Comparison of ENCODE assay signal across 31 cellular contexts in genomic region chr4:54098375-54098774, GRCh38. TPM values are rescaled to one million over a fixed set of nuclear protein-coding genes. Genes with fewer than 3 reads are reported as not detected.
DNase-seq lines count a peak whose midpoint lies in the region; ATAC-seq and TF ChIP-seq lines count a peak whose summit lies in the region.
"Had no signal": no experiment of that assay in that cellular context is flagged by ENCODE, and none has a peak within 500 bp of the region (broad histone marks: within the 10 kb centered on the region; RNA-seq: fewer than 3 reads in every experiment).

No MANE protein-coding gene starts in this region.

- peaks cover 88% of the 10 kb centered on the region for H3K27me3 Mint-ChIP-seq in activated T-cell treated with anti-CD3 and anti-CD28 coated beads, Interleukin-2, amount 50 U/mL, for 72 hours (ENCODE audit: low read depth)
- H3K27me3 Mint-ChIP-seq in activated T-helper 17 cell treated with anti-CD3 and anti-CD28 coated beads, Interleukin-2, amount 50 U/mL, for 72 hours = peaks cover 81% of the 10 kb centered on the region

- POLR2A ChIA-PET in HEK293 (lab: Yijun Ruan, JAX) = no interaction called here

- H3K9me3 ChIP-seq in HEK293 (ENCODE audit: control insufficient read depth, insufficient read depth, low read depth, low read length) = no peaks in the 10 kb centered on the region
- H3K9me3 ChIP-seq: esophagus squamous epithelium, gastrocnemius medialis, pancreas, right lobe of liver, testis had no signal

- ATAC-seq in activated T-cell treated with anti-CD3 and anti-CD28 coated beads, Interleukin-2, amount 50 U/mL, for 72 hours (replicated peaks in 1 of 2) = no peak
- no peak for ATAC-seq in activated T-helper 17 cell treated with anti-CD3 and anti-CD28 coated beads, Interleukin-2, amount 50 U/mL, for 72 hours (replicated peaks)
- ATAC-seq: gastrocnemius medialis; left lobe of liver; naive thymus-derived CD8-positive, alpha-beta T cell; pancreas; right lobe of liver; Right ventricle myocardium inferior had no signal

- DNase-seq in activated T-cell treated with anti-CD3 and anti-CD28 coated beads, Interleukin-2, amount 50 U/mL, for 72 hours = no peak
- no peak for DNase-seq in activated T-cell treated with anti-CD3 and anti-CD28 coated beads for 4 hours
- peak; percentile 29 for DNase-seq in retina
- no peak for DNase-seq in medulla oblongata (ENCODE audit: extremely low spot score)
- DNase-seq in GM03348 (ENCODE audit: low spot score) = no peak
- DNase-seq in 8988T = no peak
- DNase-seq: activated naive CD4-positive, alpha-beta T cell treated with Interleukin-2 at 50 U/mL for 16 hours; activated T-cell treated with anti-CD3 and anti-CD28 coated beads, Interleukin-2, amount 50 U/mL, for 1 hour; esophagus squamous epithelium; gastrocnemius medialis; naive thymus-derived CD8-positive, alpha-beta T cell; NCI-H1694 treated with DMSO at 0.1 percent for 48 hours; NCI-H748 treated with DMSO at 0.1 percent for 48 hours; pancreas; right lobe of liver; stimulated activated CD4-positive, alpha-beta T cell treated with anti-CD3 and anti-CD28 coated beads, Interleukin-12 subunit alpha, Interleukin-12 subunit beta, amount 100 ng/mL, for 4 hours; stimulated activated CD4-positive, alpha-beta T cell treated with anti-CD3 and anti-CD28 coated beads, Interleukin-4, amount 100 ng/mL, for 4 hours; stimulated activated naive CD4-positive, alpha-beta T cell treated with Interleukin-2 at 50 U/mL for 16 hours; T1000; testis had no signal

- no peaks in the 10 kb centered on the region for H3K9me3 Mint-ChIP-seq in activated T-cell treated with anti-CD3 and anti-CD28 coated beads, Interleukin-2, amount 50 U/mL, for 72 hours
- H3K9me3 Mint-ChIP-seq in activated T-helper 17 cell treated with anti-CD3 and anti-CD28 coated beads, Interleukin-2, amount 50 U/mL, for 72 hours = no peaks in the 10 kb centered on the region
- H3K9me3 Mint-ChIP-seq: endodermal cell had no signal

- H3K27ac Mint-ChIP-seq in activated T-cell treated with anti-CD3 and anti-CD28 coated beads, Interleukin-2, amount 50 U/mL, for 72 hours = no peak overlapping the region
- H3K27ac Mint-ChIP-seq in activated T-helper 17 cell treated with anti-CD3 and anti-CD28 coated beads, Interleukin-2, amount 50 U/mL, for 72 hours = no peak overlapping the region
- H3K27ac Mint-ChIP-seq: endodermal cell; naive thymus-derived CD8-positive, alpha-beta T cell had no signal

- H3K4me1 Mint-ChIP-seq in activated T-cell treated with anti-CD3 and anti-CD28 coated beads, Interleukin-2, amount 50 U/mL, for 72 hours (ENCODE audit: low read depth) = peaks cover 51% of the 10 kb centered on the region
- H3K4me1 Mint-ChIP-seq in activated T-helper 17 cell treated with anti-CD3 and anti-CD28 coated beads, Interleukin-2, amount 50 U/mL, for 72 hours = peaks cover under 1% of the 10 kb centered on the region

- no peak overlapping the region for H3K27ac ChIP-seq in HEK293 (ENCODE audit: extremely low read depth, low read depth, low read length)
- H3K27ac ChIP-seq: C4-2B, cardiac muscle cell, esophagus squamous epithelium, gastrocnemius medialis, hepatocyte, pancreas, right lobe of liver, testis had no signal

- H3K4me1 ChIP-seq in HEK293 (ENCODE audit: control insufficient read depth, insufficient read depth, low read length) = no peaks in the 10 kb centered on the region

- no peak for TF ChIP-seq CTCF in HEK293 (tag by site-specific recombination; IDR thresholded peaks at IDR 0.05)

- no peaks in the 10 kb centered on the region for H3K36me3 ChIP-seq in HEK293 (ENCODE audit: control insufficient read depth in 2 of 2, insufficient read depth in 1 of 2, low read length in 2 of 2)
- H3K36me3 ChIP-seq: cardiac muscle cell, esophagus squamous epithelium, gastrocnemius medialis, pancreas, right lobe of liver had no signal

- H3K36me3 Mint-ChIP-seq in activated T-cell treated with anti-CD3 and anti-CD28 coated beads, Interleukin-2, amount 50 U/mL, for 72 hours (ENCODE audit: insufficient read depth in 2 of 2) = no peaks in the 10 kb centered on the region
- no peaks in the 10 kb centered on the region for H3K36me3 Mint-ChIP-seq in activated T-helper 17 cell treated with anti-CD3 and anti-CD28 coated beads, Interleukin-2, amount 50 U/mL, for 72 hours (ENCODE audit: low read depth)
- H3K36me3 Mint-ChIP-seq: IgD-negative memory B cell had no signal

- no peak overlapping the region for H3K4me3 ChIP-seq in HEK293 (ENCODE audit: low read depth, low read length)
- H3K4me3 ChIP-seq: cardiac muscle cell, gastrocnemius medialis, hepatocyte, pancreas, right lobe of liver, testis had no signal

- CTCF ChIA-PET in HEK293 (lab: Yijun Ruan, JAX) = no interaction called here

- H3K4me3 Mint-ChIP-seq in activated T-cell treated with anti-CD3 and anti-CD28 coated beads, Interleukin-2, amount 50 U/mL, for 72 hours = peak overlapping the region; percentile 79 to 81
- H3K4me3 Mint-ChIP-seq in activated T-helper 17 cell treated with anti-CD3 and anti-CD28 coated beads, Interleukin-2, amount 50 U/mL, for 72 hours = peak overlapping the region; percentile 47

TF ChIP-seq in HEK293, 187 proteins besides CTCF, POLR2A, EP300 and RAD21:
- TF ChIP-seq ZNF629 (tag by site-specific recombination; IDR thresholded peaks at IDR 0.05) (no peak), ZNF404 (tag by site-specific recombination; IDR thresholded peaks at IDR 0.05) (no peak), ZNF664 (tag by site-specific recombination; IDR thresholded peaks at IDR 0.05) (no peak), ZNF692 (tag by site-specific recombination; IDR thresholded peaks at IDR 0.05) (no peak), ZNF701 (tag by site-specific recombination; IDR thresholded peaks at IDR 0.05) (no peak), FEZF1 (tag by site-specific recombination; IDR thresholded peaks at IDR 0.05) (0 out of 2 replicates have a peak, but pooled peaks have one; percentile 6), SP7 (tag by site-specific recombination; IDR thresholded peaks at IDR 0.05) (no peak), ZNF623 (tag by site-specific recombination; IDR thresholded peaks at IDR 0.05) (no peak)

RNA-seq across cellular contexts. Expression of gene GSX2, which starts 1.6 kb away (rescaled TPM):
- total RNA-seq in activated T-cell treated with anti-CD3 and anti-CD28 coated beads, Interleukin-2, amount 50 U/mL, for 72 hours = not detected
- total RNA-seq in activated T-helper 17 cell treated with anti-CD3 and anti-CD28 coated beads, Interleukin-2, amount 50 U/mL, for 72 hours = not detected
- total RNA-seq: cardiac muscle cell; endodermal cell; esophagus squamous epithelium; gastrocnemius medialis; hepatocyte; left lobe of liver; M059J; mesenteric fat pad; naive thymus-derived CD8-positive, alpha-beta T cell; pancreas; right lobe of liver; Right ventricle myocardium inferior had no signal

RNA-seq across cellular contexts. Expression of gene CHIC2, which starts 34.0 kb away (rescaled TPM):
- 10 to 100 TPM; 22.9 to 31.1 TPM for total RNA-seq in activated T-cell treated with anti-CD3 and anti-CD28 coated beads, Interleukin-2, amount 50 U/mL, for 72 hours
- 10 to 100 TPM; 12.8 to 21.8 TPM for total RNA-seq in activated T-helper 17 cell treated with anti-CD3 and anti-CD28 coated beads, Interleukin-2, amount 50 U/mL, for 72 hours
